In the genomic region with DNA sequence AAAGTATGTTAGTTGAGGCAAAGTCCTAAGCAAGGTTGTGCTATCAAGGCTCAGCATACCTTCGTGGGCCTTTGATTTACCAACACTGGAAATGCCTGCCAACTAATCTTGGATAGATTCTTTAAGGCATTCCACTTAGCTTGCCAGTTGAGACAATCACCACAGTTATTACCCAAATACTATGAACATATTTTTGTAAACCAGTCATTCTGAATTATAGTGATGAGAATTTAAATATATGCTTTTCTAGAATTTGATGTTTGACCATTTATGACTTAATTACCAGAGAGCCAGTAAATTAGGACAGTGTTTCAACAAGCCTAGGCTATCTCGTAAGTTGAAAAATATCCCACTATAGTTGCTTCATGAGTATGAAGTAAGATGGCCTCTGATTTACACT, we compare ENCODE assay signal across 18 cellular contexts. TPM values are rescaled to one million over a fixed set of nuclear protein-coding genes. Genes with fewer than 3 reads are reported as not detected.
A peak's percentile ranks its signal among the peaks of the same experiment; 100 is the strongest.
DNase-seq lines count a peak whose midpoint lies in the region; ATAC-seq and TF ChIP-seq lines count a peak whose summit lies in the region.
"Had no signal": no experiment of that assay in that cellular context is flagged by ENCODE, and none has a peak within 500 bp of the region (broad histone marks: within the 10 kb centered on the region; RNA-seq: fewer than 3 reads in every experiment).

No MANE protein-coding gene starts in this region.

- H3K4me2 ChIP-seq in GM23248 (ENCODE audit: unreplicated experiment) (no peak overlapping the region), fibroblast of lung (ENCODE audit: extremely low read depth, insufficient read depth, low read length) (no peak overlapping the region)
- H3K4me2 ChIP-seq: A549 had no signal

- no peaks in the 10 kb centered on the region for H3K27me3 ChIP-seq in ACC112 (ENCODE audit: insufficient read depth, low read length)
- H3K27me3 ChIP-seq in GM23248 (replicated peaks; ENCODE audit: insufficient read depth), result no peaks in the 10 kb centered on the region
- H3K27me3 ChIP-seq in fibroblast of lung (ENCODE audit: control insufficient read depth, insufficient read depth, low read length), result no peaks in the 10 kb centered on the region
- H3K27me3 ChIP-seq: neutrophil had no signal

- H3K79me2 ChIP-seq in ACC112 (ENCODE audit: control insufficient read depth, insufficient read depth, low read length, unreplicated experiment) (peaks cover 55% of the 10 kb centered on the region), GM23248 (ENCODE audit: insufficient read depth) (peaks cover 59% of the 10 kb centered on the region), fibroblast of lung (ENCODE audit: control insufficient read depth, insufficient read depth, low read length) (peaks cover 36% of the 10 kb centered on the region)

- WGBS in GM23248 (ENCODE audit: low coverage in 1 of 2, low lambda C conversion rate in 2 of 2, missing lambda C conversion rate in 2 of 2), 2 experiments, result 75 to 78% methylated on average over 2 of the region's 2 CpGs

- ATAC-seq in GM21737 (IDR thresholded peaks at IDR 0.05; ENCODE audit: unreplicated experiment), result no peak
- ATAC-seq in GM18498 (IDR thresholded peaks at IDR 0.05; ENCODE audit: unreplicated experiment), result no peak
- ATAC-seq: A549; activated CD4-positive, alpha-beta T cell treated with anti-CD3 and anti-CD28 coated beads for 36 hours; stimulated activated memory B cell treated with anti-CD40 and anti-IgM and Interleukin-4, amounts not matched to agents 10 μg/mL and 1 μg/mL and 100 μg/mL, for 72 hours had no signal

- no peak overlapping the region for H2AFZ ChIP-seq in ACC112 (ENCODE audit: low read length, unreplicated experiment)
- H2AFZ ChIP-seq in GM23248, result no peak overlapping the region
- H2AFZ ChIP-seq in fibroblast of lung (ENCODE audit: low read length), result no peak overlapping the region

- in situ Hi-C loops in GM23248 (cut with MboI), result loop anchor here (10.0 kb wide), 1 partner anchor 51 kb away; no protein-coding TSS in a partner anchor

- peaks cover 73% of the 10 kb centered on the region for H3F3A ChIP-seq in GM23248 (ENCODE audit: insufficient read depth)

- H3K9me3 ChIP-seq in GM23248 (ENCODE audit: low read depth), result no peaks in the 10 kb centered on the region
- no peaks in the 10 kb centered on the region for H3K9me3 ChIP-seq in fibroblast of lung (ENCODE audit: control insufficient read depth, insufficient read depth, low read depth, low read length)
- H3K9me3 ChIP-seq: A549, left ventricle myocardium inferior, neutrophil had no signal

- peak overlapping the region; percentile 29; the same call in 1 of the 2 replicates for H3K27ac ChIP-seq in ACC112 (ENCODE audit: low read depth, low read length)
- peak overlapping the region; percentile 36 for H3K27ac ChIP-seq in GM23248
- H3K27ac ChIP-seq in fibroblast of lung (ENCODE audit: insufficient read depth, low read length), result no peak overlapping the region
- H3K27ac ChIP-seq: A549, left ventricle myocardium inferior, neutrophil had no signal

- H4K20me1 ChIP-seq in GM23248 (ENCODE audit: insufficient read depth) (no peaks in the 10 kb centered on the region), fibroblast of lung (ENCODE audit: control insufficient read depth, extremely low read depth, insufficient read depth, low read length) (no peaks in the 10 kb centered on the region)

- H3K4me3 ChIP-seq in ACC112 (ENCODE audit: low read depth, low read length), result no peak overlapping the region
- no peak overlapping the region for H3K4me3 ChIP-seq in GM23248
- no peak overlapping the region for H3K4me3 ChIP-seq in fibroblast of lung (replicated peaks in 1 of 4; ENCODE audit: control extremely low read depth in 1 of 4, insufficient read depth in 1 of 4, low read depth in 3 of 4, low read length in 4 of 4)
- H3K4me3 ChIP-seq: A549, left ventricle myocardium inferior had no signal

- H3K9ac ChIP-seq in GM23248 (no peak overlapping the region), fibroblast of lung (ENCODE audit: insufficient read depth, low read length) (no peak overlapping the region)

- H3K4me1 ChIP-seq in ACC112 (ENCODE audit: control insufficient read depth, insufficient read depth, low read length, unreplicated experiment) (peaks cover 12% of the 10 kb centered on the region), GM23248 (ENCODE audit: insufficient read depth) (peaks cover 14% of the 10 kb centered on the region), fibroblast of lung (ENCODE audit: control insufficient read depth, extremely low read depth, insufficient read depth, low read length) (peaks cover 2% of the 10 kb centered on the region)
- H3K4me1 ChIP-seq: A549, left ventricle myocardium inferior had no signal

- TF ChIP-seq CTCF in fibroblast of lung (conservative IDR thresholded peaks at IDR 0.05 in 1 of 2, IDR thresholded peaks at IDR 0.05 in 1 of 2; ENCODE audit: low read depth in 1 of 2, low read length in 2 of 2), result no peak

- H3K9me2 ChIP-seq in GM23248 (ENCODE audit: insufficient read depth), result no peaks in the 10 kb centered on the region

- H3K36me3 ChIP-seq in ACC112 (ENCODE audit: insufficient read depth, low read length) (peaks cover 54% of the 10 kb centered on the region), GM23248 (ENCODE audit: low read depth) (peaks cover 49% of the 10 kb centered on the region), fibroblast of lung (ENCODE audit: control insufficient read depth, insufficient read depth, low read length) (peaks cover 3% of the 10 kb centered on the region)

- DNase-seq in GM23248 (peak; percentile 80), amniotic stem cell (lab: John Stamatoyannopoulos, UW) (peak; percentile 22), fibroblast of lung (ENCODE audit: low read depth in 2 of 2) (peak; percentile 40 to 76), NCI-H128 (lab: John Stamatoyannopoulos, UW; ENCODE audit: unreplicated experiment) (no peak), NCI-H187 treated with DMSO at 0.1 percent for 48 hours (lab: John Stamatoyannopoulos, UW) (no peak)
- DNase-seq: activated CD4-positive, alpha-beta T cell treated with anti-CD3 and anti-CD28 coated beads for 36 hours; activated effector memory CD4-positive, alpha-beta T cell treated with Interleukin-2 at 50 U/mL for 16 hours; left ventricle myocardium inferior; NCI-H187; NCI-H446; RPMI8226; stimulated activated CD4-positive, alpha-beta T cell treated with anti-CD3 and anti-CD28 coated beads, Interleukin-15, amount 100 ng/mL, for 24 hours had no signal

RNA-seq across cellular contexts. Expression of a gene that starts 15.5 kb away (rescaled TPM):
- total RNA-seq in GM23248 (2014; rRNA removed; shearing (Covaris generic)), result 14.8 and 26.1 TPM in 2 replicates
- polyA plus RNA-seq in GM23248 (2016; fragmentation: Nextera tagmentation; extraction: Ambion mirVana) (23.9 and 25.0 TPM in 2 replicates), fibroblast of lung (13.6 and 20.0 TPM in 2 replicates)
- total RNA-seq in fibroblast of lung, result 15.2 and 31.2 TPM in 2 replicates
- 11.2 and 16.2 TPM in 2 replicates for polyA plus RNA-seq in fibroblast of lung (2012)
- polyA minus RNA-seq in fibroblast of lung (ENCODE audit: low replicate concordance), result 10.6 and 10.9 TPM in 2 replicates

RNA-seq across cellular contexts. Expression of a gene that starts 34.6 kb away (rescaled TPM):
- total RNA-seq in GM23248 (2014; rRNA removed; shearing (Covaris generic)), result 40.2 and 73.6 TPM in 2 replicates
- polyA plus RNA-seq in GM23248 (2016; fragmentation: Nextera tagmentation; extraction: Ambion mirVana) (69.7 and 88.2 TPM in 2 replicates), fibroblast of lung (34.7 and 83.5 TPM in 2 replicates)
- total RNA-seq in fibroblast of lung, result 38.0 and 48.4 TPM in 2 replicates
- polyA plus RNA-seq in fibroblast of lung (2012), result 29.9 and 66.1 TPM in 2 replicates
- polyA minus RNA-seq in fibroblast of lung (ENCODE audit: low replicate concordance), result 4.5 and 14.4 TPM in 2 replicates

RNA-seq across cellular contexts. Expression of a gene that starts 35.0 kb away (rescaled TPM):
- 48.4 and 59.4 TPM in 2 replicates for total RNA-seq in GM23248 (2014; rRNA removed; shearing (Covaris generic))
- polyA plus RNA-seq in GM23248 (2016; fragmentation: Nextera tagmentation; extraction: Ambion mirVana), result 15.2 and 19.8 TPM in 2 replicates
- total RNA-seq in fibroblast of lung, result 75.0 and 76.5 TPM in 2 replicates
- 29.7 and 38.4 TPM in 2 replicates for polyA plus RNA-seq in fibroblast of lung
- polyA plus RNA-seq in fibroblast of lung (2012), result 20.5 and 24.3 TPM in 2 replicates
- 1.4 and 7.3 TPM in 2 replicates for polyA minus RNA-seq in fibroblast of lung (ENCODE audit: low replicate concordance)

Comparison
In these comparisons a context has a peak if more than half of its experiments do, and no peak if none do; other contexts are left out.
1. DNase-seq: peak in GM23248 (single experiment), amniotic stem cell (single experiment) and fibroblast of lung (2 of 2); none in NCI-H128 (single experiment) and NCI-H187 treated with DMSO at 0.1 percent for 48 hours (single experiment).